Comparison of ENCODE assay signal across 28 cellular contexts in genomic region chr16:79786389-79786788, GRCh38.
"Had no signal": no experiment of that assay in that cellular context is flagged by ENCODE, and none has a peak within 500 bp of the region (broad histone marks: within the 10 kb centered on the region; RNA-seq: fewer than 3 reads in every experiment).

No MANE protein-coding gene starts in this region.

- H3K27ac ChIP-seq: coronary artery, dorsolateral prefrontal cortex, epithelial cell of prostate, esophagus squamous epithelium, gastrocnemius medialis, heart right ventricle, left lung, lower lobe of right lung had no signal

- H3K36me3 ChIP-seq: esophagus squamous epithelium, gastrocnemius medialis, heart right ventricle, left lung, lower lobe of right lung had no signal

- H3K4me1 ChIP-seq: gastrocnemius medialis, heart right ventricle, left lung, lower lobe of right lung had no signal

- ATAC-seq: effector memory CD8-positive, alpha-beta T cell; esophagus mucosa; gastrocnemius medialis; heart right ventricle; left cardiac atrium; left lung; left ventricle myocardium superior; lower lobe of right lung; mucosa of descending colon had no signal

- FAIRE-seq: colon, endometrium, islet of Langerhans, keratinocyte had no signal

- H3K9me3 ChIP-seq: esophagus squamous epithelium, gastrocnemius medialis, left lung, lower lobe of right lung, mucosa of descending colon had no signal

- H3K4me3 ChIP-seq: coronary artery, dorsolateral prefrontal cortex, esophagus squamous epithelium, gastrocnemius medialis, heart right ventricle, left lung, lower lobe of right lung, mucosa of descending colon had no signal

- H3K27me3 ChIP-seq: esophagus squamous epithelium, gastrocnemius medialis, heart right ventricle, left lung had no signal

- DNase-seq: dermis blood vessel endothelial cell; dorsolateral prefrontal cortex; effector CD4-positive, alpha-beta T cell; effector memory CD8-positive, alpha-beta T cell; endodermal cell; erythroblast; esophagus squamous epithelium; foreskin fibroblast; foreskin melanocyte; gastrocnemius medialis; glutamatergic neuron; head of caudate nucleus; heart right ventricle; hippocampal formation; left cardiac atrium; left lung; left ventricle myocardium superior; lower lobe of right lung; mesenchymal stem cell; mucosa of descending colon; naive B cell had no signal
